Comparison of ENCODE assay signal across 8 cellular contexts in genomic region chr11:47641585-47642098, GRCh38. TPM values are rescaled to one million over a fixed set of nuclear protein-coding genes. Genes with fewer than 3 reads are reported as not detected.
DNase-seq lines count a peak whose midpoint lies in the region; ATAC-seq and TF ChIP-seq lines count a peak whose summit lies in the region.

No MANE protein-coding gene starts in this region.

- H3K27ac ChIP-seq in DND-41 (ENCODE audit: low read length) (peak overlapping the region; percentile 78), muscle layer of colon (ENCODE audit: low read depth, low read length) (peak overlapping the region; percentile 73)

- TF ChIP-seq POLR2A in NB4 (IDR thresholded peaks at IDR 0.05; ENCODE audit: extremely low read depth, insufficient read length): no peak

- no peaks in the 10 kb centered on the region for H3K27me3 ChIP-seq in DND-41 (ENCODE audit: insufficient read depth, low read length, poor library complexity)
- H3K27me3 ChIP-seq in muscle layer of colon (ENCODE audit: control insufficient read depth in 1 of 2, insufficient read depth in 2 of 2, low read length in 2 of 2): no peaks in the 10 kb centered on the region

- no peaks in the 10 kb centered on the region for H3K9me3 ChIP-seq in DND-41 (ENCODE audit: insufficient read depth, low read length, severe bottlenecking)
- no peaks in the 10 kb centered on the region for H3K9me3 ChIP-seq in muscle layer of colon (ENCODE audit: low read length)

- peak overlapping the region; percentile 88 for H2AFZ ChIP-seq in DND-41 (ENCODE audit: low read depth, low read length)

- DNase-seq in DND-41 (no peak), NB4 (ENCODE audit: low read depth) (peak; percentile 18), dermis blood vessel endothelial cell (peak; percentile 31), NK-92 (lab: John Stamatoyannopoulos, UW; ENCODE audit: unreplicated experiment) (no peak)

- H3K4me2 ChIP-seq in DND-41 (ENCODE audit: insufficient read depth, low read length): peak overlapping the region; percentile 74

- H3K36me3 ChIP-seq in DND-41 (ENCODE audit: insufficient read depth, low read length): peaks cover 32% of the 10 kb centered on the region
- H3K36me3 ChIP-seq in muscle layer of colon (ENCODE audit: insufficient read depth, low read length): peaks cover 14% of the 10 kb centered on the region

- peaks cover 43% of the 10 kb centered on the region for H3K79me2 ChIP-seq in DND-41 (ENCODE audit: insufficient read depth, low read length)

- no peak for TF ChIP-seq CTCF in DND-41 (IDR thresholded peaks at IDR 0.05; ENCODE audit: borderline replicate concordance, extremely low read depth, low read length, poor library complexity, severe bottlenecking)
- no peak for TF ChIP-seq CTCF in NB4 (IDR thresholded peaks at IDR 0.05; ENCODE audit: low read depth, low read length)

- peak overlapping the region; percentile 82 for H3K9ac ChIP-seq in DND-41 (ENCODE audit: low read depth, low read length)
- peak overlapping the region; percentile 75 for H3K9ac ChIP-seq in muscle layer of colon (ENCODE audit: low read length)

- ATAC-seq in DND-41 (ENCODE audit: insufficient read depth, low read depth): no peak
- no peak for ATAC-seq in HG03469 (IDR thresholded peaks at IDR 0.05; ENCODE audit: unreplicated experiment)
- ATAC-seq in GM21367 (IDR thresholded peaks at IDR 0.05; ENCODE audit: unreplicated experiment): no peak
- no peak for ATAC-seq in GM21619 (IDR thresholded peaks at IDR 0.05; ENCODE audit: unreplicated experiment)

- H4K20me1 ChIP-seq in DND-41 (ENCODE audit: insufficient read depth, low read length): no peaks in the 10 kb centered on the region

- H3K4me1 ChIP-seq in DND-41 (ENCODE audit: insufficient read depth, low read length) (peaks cover 32% of the 10 kb centered on the region), muscle layer of colon (ENCODE audit: insufficient read depth, low read length) (peaks cover 14% of the 10 kb centered on the region)

- peak overlapping the region; percentile 79 to 80; a peak in 3 of 4 replicates for H3K4me3 ChIP-seq in DND-41 (ENCODE audit: low read depth in 1 of 2, low read length in 2 of 2)
- peak overlapping the region; percentile 76 for H3K4me3 ChIP-seq in NB4 (ENCODE audit: low read depth, low read length)
- H3K4me3 ChIP-seq in muscle layer of colon (ENCODE audit: low read depth in 1 of 2, low read length in 2 of 2): peak overlapping the region; percentile 63 to 89

RNA-seq across cellular contexts. Expression of gene MTCH2, which starts 0.7 kb away (rescaled TPM):
- 104 and 133 TPM in 2 replicates for total RNA-seq in dermis blood vessel endothelial cell

RNA-seq across cellular contexts. Expression of gene C1QTNF4, which starts 47.4 kb away (rescaled TPM):
- total RNA-seq in dermis blood vessel endothelial cell: 0.34 and 0.37 TPM in 2 replicates

RNA-seq across cellular contexts. Expression of gene FAM180B, which starts 55.2 kb away (rescaled TPM):
- total RNA-seq in dermis blood vessel endothelial cell: not detected in 2 replicates

Comparison
In these comparisons a context has a peak if more than half of its experiments do, and no peak if none do; other contexts are left out.
1. DNase-seq: peak in NB4 (single experiment) and dermis blood vessel endothelial cell (single experiment); none in DND-41 (single experiment) and NK-92 (single experiment).
2. Peak in every context shown above with its lines, with median percentiles within 50 percentile points of each other: H3K4me3 ChIP-seq.